ENCODE assay signal across 27 cellular contexts in the genomic region with DNA sequence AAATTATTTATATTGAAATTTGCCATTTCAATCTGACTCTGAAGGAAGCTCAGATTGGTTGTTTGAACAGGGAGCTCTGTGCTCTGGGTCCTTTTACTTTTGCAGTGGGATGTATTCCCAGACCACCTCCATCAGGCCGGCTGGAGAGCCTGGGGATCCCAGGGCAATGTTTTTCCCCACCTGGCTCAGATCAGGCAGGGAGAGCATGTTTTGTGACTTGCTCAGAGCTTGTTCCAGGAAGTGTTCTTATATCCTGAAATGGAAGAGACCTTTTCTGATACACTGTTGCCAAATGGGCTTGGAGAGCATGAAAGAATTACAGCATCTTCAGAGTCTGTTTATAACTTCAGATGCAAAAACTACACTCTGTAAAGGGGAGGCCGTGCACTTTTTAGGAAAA. TPM values are rescaled to one million over a fixed set of nuclear protein-coding genes. Genes with fewer than 3 reads are reported as not detected.
DNase-seq lines count a peak whose midpoint lies in the region; ATAC-seq and TF ChIP-seq lines count a peak whose summit lies in the region.
"Had no signal": no experiment of that assay in that cellular context is flagged by ENCODE, and none has a peak within 500 bp of the region (broad histone marks: within the 10 kb centered on the region; RNA-seq: fewer than 3 reads in every experiment).

No MANE protein-coding gene starts in this region.

- in situ Hi-C loops in GM13976 (cut with MboI; ENCODE audit: low sequenced_read_pairs, unreplicated experiment): no loop called here

- no peak for ATAC-seq in activated CD8-positive, alpha-beta memory T cell treated with anti-CD3 and anti-CD28 coated beads, Interleukin-2, amount 10 ng/mL, durations not matched to agents 7 days and 5 days
- ATAC-seq: CD8-positive, alpha-beta T cell; HepG2; K562; Right ventricle myocardium inferior had no signal

- peak overlapping the region; percentile 7 for H3K27ac ChIP-seq in hepatocyte
- H3K27ac ChIP-seq: 22Rv1, GM23248, HL-60, SJSA1 had no signal

- DNase-seq in activated CD8-positive, alpha-beta memory T cell treated with anti-CD3 and anti-CD28 coated beads for 24 hours: peak; percentile 24
- DNase-seq in activated CD8-positive, alpha-beta memory T cell treated with anti-CD3 and anti-CD28 coated beads, Interleukin-2, amount 10 ng/mL, durations not matched to agents 7 days and 5 days: no peak
- DNase-seq in hepatocyte (ENCODE audit: low spot score): no peak
- no peak for DNase-seq in NCI-H226
- no peak for DNase-seq in posterior vena cava (ENCODE audit: low spot score)
- no peak for DNase-seq in COLO829 (ENCODE audit: low spot score)
- DNase-seq in GM13976 (ENCODE audit: low spot score): no peak
- DNase-seq: ACHN; C1 segment of cervical spinal cord; Calu3; CD8-positive, alpha-beta T cell; GM23248; MM.1S; NCI-H1048; NCI-H1417 treated with DMSO at 0.1 percent for 48 hours; NCI-H187; NCI-H446 treated with DMSO at 0.1 percent for 48 hours; NCI-H526 treated with DMSO at 0.1 percent for 48 hours; OCI-M1 had no signal

- H2AFZ ChIP-seq in hepatocyte: no peak overlapping the region
- H2AFZ ChIP-seq: GM23248 had no signal

- no peaks in the 10 kb centered on the region for H3K27me3 ChIP-seq in hepatocyte
- H3K27me3 ChIP-seq: SJSA1 had no signal

- intact Hi-C loops in posterior vena cava (cut with DNase I): no loop called here

- no peaks in the 10 kb centered on the region for H3K9me3 ChIP-seq in hepatocyte (ENCODE audit: low read depth)
- H3K9me3 ChIP-seq: HAP-1, SJSA1 had no signal

- H3K4me2 ChIP-seq in hepatocyte: no peak overlapping the region

- CTCF ChIA-PET in activated CD8-positive, alpha-beta memory T cell treated with anti-CD3 and anti-CD28 coated beads, Interleukin-2, amount 10 ng/mL, durations not matched to agents 7 days and 5 days (lab: Charles Lee): interaction anchor here (0.9 kb wide), 1 partner anchor 43 kb away, joined by 3 read pairs; no protein-coding TSS in a partner anchor

- H3K27ac Mint-ChIP-seq in activated CD8-positive, alpha-beta memory T cell treated with anti-CD3 and anti-CD28 coated beads, Interleukin-2, amount 10 ng/mL, durations not matched to agents 7 days and 5 days: no peak overlapping the region
- peak overlapping the region; percentile 55 to 99 (median 91) for H3K27ac Mint-ChIP-seq in nephron
- H3K27ac Mint-ChIP-seq: CD8-positive, alpha-beta T cell had no signal

- H3K4me1 ChIP-seq in hepatocyte (ENCODE audit: insufficient read depth): peaks cover 20% of the 10 kb centered on the region
- H3K4me1 ChIP-seq: SJSA1 had no signal

- TF ChIP-seq CTCF in hepatocyte (IDR thresholded peaks at IDR 0.05; ENCODE audit: poor library complexity): no peak
- TF ChIP-seq CTCF in nephron (IDR thresholded peaks at IDR 0.05; ENCODE audit: unreplicated experiment in 3 of 3): no peak
- TF ChIP-seq CTCF in GM13976 (IDR thresholded peaks at IDR 0.05; ENCODE audit: borderline replicate concordance, control extremely low read depth, extremely low read depth, insufficient read depth, missing control alignments): no peak

- H3K36me3 ChIP-seq in hepatocyte (replicated peaks; ENCODE audit: insufficient read depth, low read depth): no peaks in the 10 kb centered on the region
- H3K36me3 ChIP-seq: HAP-1, SJSA1 had no signal

- H3K4me1 Mint-ChIP-seq in activated CD8-positive, alpha-beta memory T cell treated with anti-CD3 and anti-CD28 coated beads, Interleukin-2, amount 10 ng/mL, durations not matched to agents 7 days and 5 days: no peaks in the 10 kb centered on the region
- H3K4me1 Mint-ChIP-seq in nephron: peaks cover 44% of the 10 kb centered on the region

- no peak overlapping the region for H3K4me3 Mint-ChIP-seq in activated CD8-positive, alpha-beta memory T cell treated with anti-CD3 and anti-CD28 coated beads, Interleukin-2, amount 10 ng/mL, durations not matched to agents 7 days and 5 days
- H3K4me3 Mint-ChIP-seq in nephron: peak overlapping the region in 2 of 3 experiments; percentile 17 to 24
- H3K4me3 Mint-ChIP-seq: CD8-positive, alpha-beta T cell had no signal

- 68% methylated on average over 2 of the region's 2 CpGs for WGBS in hepatocyte (ENCODE audit: low lambda C conversion rate, missing lambda C conversion rate)

- H3K36me3 Mint-ChIP-seq in activated CD8-positive, alpha-beta memory T cell treated with anti-CD3 and anti-CD28 coated beads, Interleukin-2, amount 10 ng/mL, durations not matched to agents 7 days and 5 days: no peaks in the 10 kb centered on the region
- H3K36me3 Mint-ChIP-seq in nephron (ENCODE audit: low read depth): no peaks in the 10 kb centered on the region
- H3K36me3 Mint-ChIP-seq: CD8-positive, alpha-beta T cell had no signal

- no peaks in the 10 kb centered on the region for H3K9me3 Mint-ChIP-seq in activated CD8-positive, alpha-beta memory T cell treated with anti-CD3 and anti-CD28 coated beads, Interleukin-2, amount 10 ng/mL, durations not matched to agents 7 days and 5 days (ENCODE audit: low read depth)
- H3K9me3 Mint-ChIP-seq in nephron: no peaks in the 10 kb centered on the region
- H3K9me3 Mint-ChIP-seq: CD8-positive, alpha-beta T cell had no signal

- no peaks in the 10 kb centered on the region for H3K9me2 ChIP-seq in hepatocyte (replicated peaks; ENCODE audit: insufficient read depth)

- H4K20me1 ChIP-seq in hepatocyte (ENCODE audit: insufficient read depth, poor library complexity, severe bottlenecking): no peaks in the 10 kb centered on the region

- H3K27me3 Mint-ChIP-seq in activated CD8-positive, alpha-beta memory T cell treated with anti-CD3 and anti-CD28 coated beads, Interleukin-2, amount 10 ng/mL, durations not matched to agents 7 days and 5 days: peaks cover 26% of the 10 kb centered on the region
- peaks cover 11% of the 10 kb centered on the region for H3K27me3 Mint-ChIP-seq in nephron (ENCODE audit: low read depth)

- no peaks in the 10 kb centered on the region for H3K79me2 ChIP-seq in hepatocyte

- no peak overlapping the region for H3K4me3 ChIP-seq in hepatocyte
- H3K4me3 ChIP-seq: GM23248, HAP-1, K562, SJSA1 had no signal

RNA-seq across cellular contexts. Expression of a gene that starts 56.0 kb away (rescaled TPM):
- under 1 TPM in 1 of 2 experiments, not detected in 1; 0.16 TPM for total RNA-seq in activated CD8-positive, alpha-beta memory T cell treated with anti-CD3 and anti-CD28 coated beads, Interleukin-2, amount 10 ng/mL, durations not matched to agents 7 days and 5 days
- 75.2 and 85.2 TPM in 2 replicates for total RNA-seq in hepatocyte
- polyA plus RNA-seq in hepatocyte: 36.9 and 43.4 TPM in 2 replicates
- total RNA-seq in posterior vena cava: 1 to 10 TPM; 1.2 to 1.7 TPM
- total RNA-seq: CD8-positive, alpha-beta T cell; Right ventricle myocardium inferior had no signal

Comparison
In these comparisons a context has a peak if more than half of its experiments do, and no peak if none do; other contexts are left out.
1. RNA of a gene that starts 56.0 kb away (total RNA-seq): 75.2 to 85.2 TPM in hepatocyte; 1.2 to 1.7 TPM in posterior vena cava and 0.16 TPM in activated CD8-positive, alpha-beta memory T cell treated with anti-CD3 and anti-CD28 coated beads, Interleukin-2, amount 10 ng/mL, durations not matched to agents 7 days and 5 days; every median in the first group is over 10 times any median in the second.